8 cellular contexts compared by ENCODE assay signal in genomic region chr1:153566414-153567371, GRCh38. TPM values are rescaled to one million over a fixed set of nuclear protein-coding genes. Genes with fewer than 3 reads are reported as not detected.
DNase-seq lines count a peak whose midpoint lies in the region; ATAC-seq and TF ChIP-seq lines count a peak whose summit lies in the region.

No MANE protein-coding gene starts in this region.

- DNase-seq in DMS153 (lab: John Stamatoyannopoulos, UW) (peak; percentile 96), HS-5 (ENCODE audit: low read depth) (peak; percentile 96), SHP77 treated with DMSO at 0.1 percent for 48 hours (lab: John Stamatoyannopoulos, UW) (peak; percentile 98), fibroblast of pulmonary artery (ENCODE audit: low read depth) (peak; percentile 98), stomach (peak; percentile 93)
- peak; percentile 95 for DNase-seq in activated effector memory CD4-positive, alpha-beta T cell treated with anti-CD3 and anti-CD28 coated beads, Interleukin-2, amount 50 U/mL, for 16 hours

- H3K27me3 ChIP-seq in neuron (ENCODE audit: insufficient read depth, low read length) = no peaks in the 10 kb centered on the region
- no peaks in the 10 kb centered on the region for H3K27me3 ChIP-seq in stomach

- H2AFZ ChIP-seq in neuron (ENCODE audit: low read depth, low read length) = peak overlapping the region; percentile 21

- peak overlapping the region; percentile 91 to 94 (median 92) for H3K27ac ChIP-seq in stomach

- WGBS in stomach, 5 donors = 39 to 42% (median 40%) methylated on average over 14 to 16 of the region's 16 CpGs

- TF ChIP-seq POLR2A in stomach (IDR thresholded peaks at IDR 0.05) = no peak

- TF ChIP-seq EP300 in stomach (IDR thresholded peaks at IDR 0.05) = no peak

- H3K4me1 ChIP-seq in neuron (ENCODE audit: insufficient read depth, low read length) (peaks cover 19% of the 10 kb centered on the region), stomach (peaks cover 33 to 44% (median 39%) of the 10 kb centered on the region in 4 donors)

- H3K36me3 ChIP-seq in neuron (ENCODE audit: insufficient read depth, low read length) (no peaks in the 10 kb centered on the region), stomach (no peaks in the 10 kb centered on the region)

- TF ChIP-seq CTCF in fibroblast of pulmonary artery (IDR thresholded peaks at IDR 0.05; ENCODE audit: low read length, missing control alignments) = no peak
- TF ChIP-seq CTCF in stomach (IDR thresholded peaks at IDR 0.05) = no peak

- intact Hi-C loops in stomach (cut with DNase I; ENCODE audit: low total_unique reads) = loop anchor here (5.0 kb wide), 1 partner anchor 34 kb away; no protein-coding TSS in a partner anchor

- H3K4me3 ChIP-seq in fibroblast of pulmonary artery (replicated peaks; ENCODE audit: low read depth, low read length) (no peak overlapping the region), neuron (ENCODE audit: low read length) (no peak overlapping the region), stomach (no peak overlapping the region)

- H3K9me3 ChIP-seq in neuron (ENCODE audit: low read length) (no peaks in the 10 kb centered on the region), stomach (no peaks in the 10 kb centered on the region)

- ATAC-seq in HG02981 (IDR thresholded peaks at IDR 0.05; ENCODE audit: unreplicated experiment) = no peak

RNA-seq across cellular contexts. Expression of gene S100A2, which starts 1.0 kb away (rescaled TPM):
- total RNA-seq in stomach = 10 to 100 TPM in 1 of 5 donors, 1 to 10 TPM in 1, not detected in 3; 2.2 to 12.7 TPM
- 1,000 to 10,000 TPM in 1 of 3 donors, 1 to 10 TPM in 2; 4.9 to 1,809 (median 8.3) TPM for polyA plus RNA-seq in stomach

RNA-seq across cellular contexts. Expression of gene S100A3, which starts 17.6 kb away (rescaled TPM):
- not detected for total RNA-seq in stomach
- 10 to 100 TPM in 1 of 3 donors, 1 to 10 TPM in 2; 2.6 to 15.0 (median 5.4) TPM for polyA plus RNA-seq in stomach

RNA-seq across cellular contexts. Expression of gene S100A4, which starts 21.1 kb away (rescaled TPM):
- 10 to 100 TPM in 4 of 5 donors, 1 to 10 TPM in 1; 9.9 to 53.3 (median 19.4) TPM for total RNA-seq in stomach
- 100 to 1,000 TPM; 145 to 541 (median 274) TPM for polyA plus RNA-seq in stomach

RNA-seq across cellular contexts. Expression of gene S100A5, which starts 26.0 kb away (rescaled TPM):
- total RNA-seq in stomach = not detected
- not detected for polyA plus RNA-seq in stomach

RNA-seq across cellular contexts. Expression of gene S100A6, which starts 30.9 kb away (rescaled TPM):
- 100 to 1,000 TPM; 154 to 680 (median 330) TPM for total RNA-seq in stomach
- polyA plus RNA-seq in stomach = 1,000 to 10,000 TPM; 1,447 to 2,520 (median 1,620) TPM
